In genomic region chr21:29436650-29437049, GRCh38 we compare ENCODE assay signal across 1 cellular context.
TF ChIP-seq lines count a peak whose summit lies in the region.

No MANE protein-coding gene starts in this region.

TF ChIP-seq in IMR-90, 13 proteins besides CTCF, POLR2A, EP300 and RAD21:
- no peak for TF ChIP-seq NFE2L2 (IDR thresholded peaks at IDR 0.05; ENCODE audit: low read depth, low read length)
- TF ChIP-seq, protein P1, sequence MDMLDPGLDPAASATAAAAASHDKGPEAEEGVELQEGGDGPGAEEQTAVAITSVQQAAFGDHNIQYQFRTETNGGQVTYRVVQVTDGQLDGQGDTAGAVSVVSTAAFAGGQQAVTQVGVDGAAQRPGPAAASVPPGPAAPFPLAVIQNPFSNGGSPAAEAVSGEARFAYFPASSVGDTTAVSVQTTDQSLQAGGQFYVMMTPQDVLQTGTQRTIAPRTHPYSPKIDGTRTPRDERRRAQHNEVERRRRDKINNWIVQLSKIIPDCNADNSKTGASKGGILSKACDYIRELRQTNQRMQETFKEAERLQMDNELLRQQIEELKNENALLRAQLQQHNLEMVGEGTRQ (IDR thresholded peaks at IDR 0.05; ENCODE audit: low read depth, low read length) = no peak
- TF ChIP-seq MAZ (IDR thresholded peaks at IDR 0.05; ENCODE audit: borderline replicate concordance, low read depth, low read length) = no peak
- TF ChIP-seq, protein P2, sequence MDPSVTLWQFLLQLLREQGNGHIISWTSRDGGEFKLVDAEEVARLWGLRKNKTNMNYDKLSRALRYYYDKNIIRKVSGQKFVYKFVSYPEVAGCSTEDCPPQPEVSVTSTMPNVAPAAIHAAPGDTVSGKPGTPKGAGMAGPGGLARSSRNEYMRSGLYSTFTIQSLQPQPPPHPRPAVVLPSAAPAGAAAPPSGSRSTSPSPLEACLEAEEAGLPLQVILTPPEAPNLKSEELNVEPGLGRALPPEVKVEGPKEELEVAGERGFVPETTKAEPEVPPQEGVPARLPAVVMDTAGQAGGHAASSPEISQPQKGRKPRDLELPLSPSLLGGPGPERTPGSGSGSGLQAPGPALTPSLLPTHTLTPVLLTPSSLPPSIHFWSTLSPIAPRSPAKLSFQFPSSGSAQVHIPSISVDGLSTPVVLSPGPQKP (IDR thresholded peaks at IDR 0.05; ENCODE audit: borderline replicate concordance, low read depth, low read length) = no peak
- no peak for TF ChIP-seq MAFK (IDR thresholded peaks at IDR 0.05; ENCODE audit: low read depth, low read length)
- no peak for TF ChIP-seq RCOR1 (IDR thresholded peaks at IDR 0.05; ENCODE audit: insufficient replicate concordance, low read length)
- no peak for TF ChIP-seq RFX5 (IDR thresholded peaks at IDR 0.05; ENCODE audit: low read depth, low read length)
- TF ChIP-seq FOS (IDR thresholded peaks at IDR 0.05; ENCODE audit: low read depth, low read length) = no peak
- no peak for TF ChIP-seq CEBPB (IDR thresholded peaks at IDR 0.05; ENCODE audit: low read depth, low read length)
- no peak for TF ChIP-seq CHD1 (IDR thresholded peaks at IDR 0.05; ENCODE audit: low read depth, low read length)
- TF ChIP-seq BHLHE40 (IDR thresholded peaks at IDR 0.05; ENCODE audit: low read depth, low read length) = no peak
- TF ChIP-seq SMC3 (IDR thresholded peaks at IDR 0.05; ENCODE audit: low read depth, low read length) = no peak
- no peak for TF ChIP-seq MXI1 (IDR thresholded peaks at IDR 0.05; ENCODE audit: borderline replicate concordance, low read depth, low read length)
